Comparison of ENCODE assay signal across 26 cellular contexts in the genomic region with DNA sequence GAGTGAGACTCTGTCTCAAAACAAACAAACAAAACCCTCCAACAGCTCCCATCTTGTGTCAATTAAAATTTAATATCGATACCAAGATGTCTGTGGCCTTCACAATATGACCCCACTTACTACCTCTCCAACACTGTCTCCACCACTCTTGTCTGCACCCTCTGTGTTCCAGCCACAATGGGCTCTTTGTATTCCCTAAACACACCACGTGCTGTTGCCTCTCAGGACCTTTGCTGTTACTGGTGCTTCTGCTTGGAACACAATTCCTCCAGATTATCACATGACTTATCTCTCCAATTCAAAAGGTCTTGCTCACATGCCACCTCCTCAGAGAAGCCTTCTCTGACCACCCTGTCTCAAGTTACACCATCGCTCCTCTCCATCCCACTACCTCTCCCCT. TPM values are rescaled to one million over a fixed set of nuclear protein-coding genes. Genes with fewer than 3 reads are reported as not detected.
"Had no signal": no experiment of that assay in that cellular context is flagged by ENCODE, and none has a peak within 500 bp of the region (broad histone marks: within the 10 kb centered on the region; RNA-seq: fewer than 3 reads in every experiment).

No MANE protein-coding gene starts in this region.

- H3K36me3 ChIP-seq: esophagus muscularis mucosa, heart right ventricle, lower lobe of right lung, neural progenitor cell, prostate gland, right atrium auricular region, sigmoid colon, thoracic aorta, tibial nerve, upper lobe of left lung had no signal

- H3K4me3 ChIP-seq: esophagus muscularis mucosa, heart right ventricle, lower lobe of right lung, neural progenitor cell, prostate gland, right atrium auricular region, sigmoid colon, thoracic aorta, tibial nerve, upper lobe of left lung had no signal

- H3K9ac ChIP-seq: neural progenitor cell, parathyroid adenoma had no signal

- H3K9me3 ChIP-seq: esophagus muscularis mucosa, lower lobe of right lung, prostate gland, right atrium auricular region, sigmoid colon, thoracic aorta, tibial nerve, upper lobe of left lung had no signal

- FAIRE-seq: colon, endothelial cell of umbilical vein, keratinocyte, urothelium cell line had no signal

- H3K4me2 ChIP-seq: neural progenitor cell had no signal

- DNase-seq: effector memory CD4-positive, alpha-beta T cell; foreskin keratinocyte; glutamatergic neuron; heart right ventricle; hypothalamus; immature natural killer cell; left ventricle myocardium superior; lower lobe of right lung; natural killer cell; sigmoid colon; stimulated activated naive B cell treated with anti-CD40 and anti-IgM and Interleukin-4, amounts not matched to agents 10 μg/mL and 1 μg/mL and 100 μg/mL, for 72 hours; upper lobe of left lung had no signal

- ATAC-seq: foreskin keratinocyte; heart right ventricle; left ventricle myocardium superior; lower lobe of right lung; natural killer cell; stimulated activated naive B cell treated with anti-CD40 and anti-IgM and Interleukin-4, amounts not matched to agents 10 μg/mL and 1 μg/mL and 100 μg/mL, for 72 hours had no signal

- H3K27ac ChIP-seq: esophagus muscularis mucosa, foreskin keratinocyte, heart right ventricle, lower lobe of right lung, neural progenitor cell, parathyroid adenoma, prostate gland, right atrium auricular region, sigmoid colon, thoracic aorta, tibial nerve, upper lobe of left lung had no signal

- H3K27me3 ChIP-seq: right atrium auricular region had no signal

- H3K4me1 ChIP-seq: foreskin keratinocyte, neural progenitor cell, parathyroid adenoma, prostate gland, sigmoid colon had no signal

- H3K79me2 ChIP-seq: parathyroid adenoma had no signal

- H2AFZ ChIP-seq: neural progenitor cell, parathyroid adenoma had no signal

RNA-seq across cellular contexts. Expression of a gene that starts 6.0 kb away (rescaled TPM):
- total RNA-seq: endothelial cell of umbilical vein, epithelial cell of proximal tubule, fibroblast of lung, foreskin keratinocyte had no signal
- polyA plus RNA-seq: endothelial cell of umbilical vein, fibroblast of lung, foreskin keratinocyte, keratinocyte had no signal

RNA-seq across cellular contexts. Expression of a gene that starts 35.8 kb away (rescaled TPM):
- total RNA-seq: epithelial cell of proximal tubule, fibroblast of lung, foreskin keratinocyte, natural killer cell, osteoblast had no signal
- polyA plus RNA-seq: fibroblast of lung, foreskin keratinocyte, immature natural killer cell, keratinocyte had no signal
